In genomic region chr9:122058707-122059106, GRCh38 we compare ENCODE assay signal across 14 cellular contexts.
"Had no signal": no experiment of that assay in that cellular context is flagged by ENCODE, and none has a peak within 500 bp of the region (broad histone marks: within the 10 kb centered on the region; RNA-seq: fewer than 3 reads in every experiment).

No MANE protein-coding gene starts in this region.

- DNase-seq: activated CD4-positive, alpha-beta memory T cell treated with anti-CD3 and anti-CD28 coated beads, Interleukin-2, amount 10 ng/mL, durations not matched to agents 7 days and 5 days; activated CD8-positive, alpha-beta memory T cell treated with anti-CD3 and anti-CD28 coated beads, Interleukin-2, amount 50 U/mL, for 4 hours; activated naive CD8-positive, alpha-beta T cell treated with anti-CD3 and anti-CD28 coated beads, Interleukin-2, amount 10 ng/mL, durations not matched to agents 7 days and 5 days; activated T-cell treated with anti-CD3 and anti-CD28 coated beads, Interleukin-2, amount 50 U/mL, for 72 hours; aorta; foreskin melanocyte; heart right ventricle; left ventricle myocardium inferior; stimulated activated CD4-positive, alpha-beta T cell treated with anti-CD3 and anti-CD28 coated beads, Interleukin-4, amount 100 ng/mL, for 1 hour; stimulated activated naive CD8-positive, alpha-beta T cell treated with anti-CD3 and anti-CD28 coated beads, Interleukin-15, amount 100 ng/mL, for 72 hours; testis had no signal

- H3K36me3 ChIP-seq: breast epithelium, left ventricle myocardium inferior had no signal

- H3K4me3 ChIP-seq: breast epithelium, heart right ventricle, left ventricle myocardium inferior, testis had no signal

- H3K4me3 Mint-ChIP-seq: activated CD4-positive, alpha-beta memory T cell treated with anti-CD3 and anti-CD28 coated beads, Interleukin-2, amount 10 ng/mL, durations not matched to agents 7 days and 5 days; activated naive CD8-positive, alpha-beta T cell treated with anti-CD3 and anti-CD28 coated beads, Interleukin-2, amount 10 ng/mL, durations not matched to agents 7 days and 5 days; activated T-cell treated with anti-CD3 and anti-CD28 coated beads, Interleukin-2, amount 50 U/mL, for 72 hours; memory B cell; nephron; stimulated activated naive CD8-positive, alpha-beta T cell treated with anti-CD3 and anti-CD28 coated beads, Interleukin-15, amount 100 ng/mL, for 72 hours had no signal

- H3K27ac Mint-ChIP-seq: activated CD4-positive, alpha-beta memory T cell treated with anti-CD3 and anti-CD28 coated beads, Interleukin-2, amount 10 ng/mL, durations not matched to agents 7 days and 5 days; activated naive CD8-positive, alpha-beta T cell treated with anti-CD3 and anti-CD28 coated beads, Interleukin-2, amount 10 ng/mL, durations not matched to agents 7 days and 5 days; activated T-cell treated with anti-CD3 and anti-CD28 coated beads, Interleukin-2, amount 50 U/mL, for 72 hours; memory B cell; nephron; stimulated activated naive CD8-positive, alpha-beta T cell treated with anti-CD3 and anti-CD28 coated beads, Interleukin-15, amount 100 ng/mL, for 72 hours had no signal

- H3K9me3 ChIP-seq: breast epithelium, heart right ventricle, left ventricle myocardium inferior, testis had no signal

- ATAC-seq: activated T-cell treated with anti-CD3 and anti-CD28 coated beads, Interleukin-2, amount 50 U/mL, for 72 hours; heart right ventricle; stimulated activated naive CD8-positive, alpha-beta T cell treated with anti-CD3 and anti-CD28 coated beads, Interleukin-15, amount 100 ng/mL, for 72 hours had no signal

- H3K27me3 ChIP-seq: breast epithelium, heart right ventricle, testis had no signal

- H3K4me1 ChIP-seq: breast epithelium, left ventricle myocardium inferior, testis had no signal

- H3K27me3 Mint-ChIP-seq: activated CD4-positive, alpha-beta memory T cell treated with anti-CD3 and anti-CD28 coated beads, Interleukin-2, amount 10 ng/mL, durations not matched to agents 7 days and 5 days; activated naive CD8-positive, alpha-beta T cell treated with anti-CD3 and anti-CD28 coated beads, Interleukin-2, amount 10 ng/mL, durations not matched to agents 7 days and 5 days; memory B cell; stimulated activated naive CD8-positive, alpha-beta T cell treated with anti-CD3 and anti-CD28 coated beads, Interleukin-15, amount 100 ng/mL, for 72 hours had no signal

- H3K4me1 Mint-ChIP-seq: activated CD4-positive, alpha-beta memory T cell treated with anti-CD3 and anti-CD28 coated beads, Interleukin-2, amount 10 ng/mL, durations not matched to agents 7 days and 5 days; activated naive CD8-positive, alpha-beta T cell treated with anti-CD3 and anti-CD28 coated beads, Interleukin-2, amount 10 ng/mL, durations not matched to agents 7 days and 5 days; stimulated activated naive CD8-positive, alpha-beta T cell treated with anti-CD3 and anti-CD28 coated beads, Interleukin-15, amount 100 ng/mL, for 72 hours had no signal

- H3K27ac ChIP-seq: breast epithelium, heart right ventricle, left ventricle myocardium inferior, testis had no signal

- H3K36me3 Mint-ChIP-seq: activated naive CD8-positive, alpha-beta T cell treated with anti-CD3 and anti-CD28 coated beads, Interleukin-2, amount 10 ng/mL, durations not matched to agents 7 days and 5 days had no signal
